20 cellular contexts compared by ENCODE assay signal in the genomic region with DNA sequence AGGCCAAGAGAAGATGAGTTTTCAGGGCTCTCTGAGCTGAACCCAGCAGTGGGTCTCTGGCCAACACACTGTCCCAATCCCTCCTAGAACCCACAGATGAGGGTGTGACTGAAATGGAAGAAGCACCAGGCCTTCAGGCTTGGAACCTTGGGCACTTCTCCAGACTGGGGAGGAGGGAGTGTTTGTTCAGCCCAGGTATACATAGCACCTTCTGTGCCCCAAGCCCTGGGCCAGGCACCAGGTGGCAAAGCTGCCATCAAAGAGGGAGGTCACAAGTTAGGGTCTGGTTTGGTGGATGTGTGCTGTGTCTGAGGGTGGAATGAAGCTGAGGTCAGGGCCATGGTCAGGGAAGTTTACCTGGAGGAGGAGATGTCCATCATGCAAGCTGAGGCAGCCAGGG. TPM values are rescaled to one million over a fixed set of nuclear protein-coding genes. Genes with fewer than 3 reads are reported as not detected.
A peak's percentile ranks its signal among the peaks of the same experiment; 100 is the strongest.
DNase-seq lines count a peak whose midpoint lies in the region; ATAC-seq, FAIRE-seq and TF ChIP-seq lines count a peak whose summit lies in the region.
"Had no signal": no experiment of that assay in that cellular context is flagged by ENCODE, and none has a peak within 500 bp of the region (broad histone marks: within the 10 kb centered on the region; RNA-seq: fewer than 3 reads in every experiment).

No MANE protein-coding gene starts in this region.

- intact Hi-C loops in dendritic cell treated with granulocyte-macrophage colony-stimulating factor and Interleukin-4, amounts not matched to agents 40 ng/mL and 50 ng/mL, for 4 days (cut with micrococcal nuclease) = no loop called here
- intact Hi-C loops in kidney (cut with DNase I) = no loop called here

- H3K36me3 Mint-ChIP-seq in activated T-cell treated with anti-CD3 and anti-CD28 coated beads, Interleukin-2, amount 50 U/mL, for 24 hours (ENCODE audit: low read depth) = peaks cover 33% of the 10 kb centered on the region
- peaks cover 54% of the 10 kb centered on the region for H3K36me3 Mint-ChIP-seq in dendritic cell treated with granulocyte-macrophage colony-stimulating factor and Interleukin-4, amounts not matched to agents 40 ng/mL and 50 ng/mL, for 4 days (ENCODE audit: low read depth)
- H3K36me3 Mint-ChIP-seq in stimulated activated memory B cell treated with anti-CD40 and anti-IgM and Interleukin-4, amounts not matched to agents 10 μg/mL and 1 μg/mL and 100 μg/mL, for 72 hours = peaks cover 36% of the 10 kb centered on the region

- no peaks in the 10 kb centered on the region for H3K4me1 ChIP-seq in kidney (ENCODE audit: control insufficient read depth in 1 of 2, insufficient read depth in 1 of 2, low read depth in 1 of 2, low read length in 2 of 2)

- no peaks in the 10 kb centered on the region for H3K9me3 ChIP-seq in kidney (ENCODE audit: control insufficient read depth in 1 of 2, low read length in 2 of 2)

- peaks cover 2% of the 10 kb centered on the region for H3K4me1 Mint-ChIP-seq in activated T-cell treated with anti-CD3 and anti-CD28 coated beads, Interleukin-2, amount 50 U/mL, for 24 hours (ENCODE audit: low read depth)
- H3K4me1 Mint-ChIP-seq in dendritic cell treated with granulocyte-macrophage colony-stimulating factor and Interleukin-4, amounts not matched to agents 40 ng/mL and 50 ng/mL, for 4 days (ENCODE audit: low read depth) = peaks cover 5% of the 10 kb centered on the region
- H3K4me1 Mint-ChIP-seq in stimulated activated memory B cell treated with anti-CD40 and anti-IgM and Interleukin-4, amounts not matched to agents 10 μg/mL and 1 μg/mL and 100 μg/mL, for 72 hours = no peaks in the 10 kb centered on the region
- H3K4me1 Mint-ChIP-seq: CD14-positive monocyte had no signal

- no peak overlapping the region for H3K9ac ChIP-seq in kidney (ENCODE audit: low read length in 2 of 2)

- no peak for DNase-seq in activated T-cell treated with anti-CD3 and anti-CD28 coated beads, Interleukin-2, amount 50 U/mL, for 24 hours
- no peak for DNase-seq in activated T-cell treated with anti-CD3 and anti-CD28 coated beads, Interleukin-2, amount 50 U/mL, for 48 hours
- DNase-seq in kidney = peak; percentile 26
- DNase-seq in NCI-H510A treated with DMSO at 0.1 percent for 48 hours (lab: John Stamatoyannopoulos, UW) = no peak
- no peak for DNase-seq in NCI-H2107 treated with DMSO at 0.1 percent for 48 hours (lab: John Stamatoyannopoulos, UW; ENCODE audit: unreplicated experiment)
- DNase-seq in NCI-H146 treated with DMSO at 0.1 percent for 48 hours (lab: John Stamatoyannopoulos, UW; ENCODE audit: unreplicated experiment) = no peak
- DNase-seq: Calu3, DMS 273 treated with DMSO at 0.1 percent for 48 hours, GOT3, HCEC 1CT had no signal

- ATAC-seq in stimulated activated memory B cell treated with anti-CD40 and anti-IgM and Interleukin-4, amounts not matched to agents 10 μg/mL and 1 μg/mL and 100 μg/mL, for 72 hours = no peak
- ATAC-seq: HepG2 had no signal

- no peak overlapping the region for H3K27ac ChIP-seq in kidney (ENCODE audit: low read depth in 2 of 2, low read length in 2 of 2)
- H3K27ac ChIP-seq: 22Rv1 had no signal

- H3K4me3 ChIP-seq in kidney (ENCODE audit: low read length in 2 of 2) = no peak overlapping the region

- no peak for TF ChIP-seq CTCF in kidney (IDR thresholded peaks at IDR 0.05; ENCODE audit: borderline replicate concordance, extremely low read depth, insufficient read depth)

- peak overlapping the region; percentile 59 for H3K27ac Mint-ChIP-seq in activated T-cell treated with anti-CD3 and anti-CD28 coated beads, Interleukin-2, amount 50 U/mL, for 24 hours
- H3K27ac Mint-ChIP-seq in dendritic cell treated with granulocyte-macrophage colony-stimulating factor and Interleukin-4, amounts not matched to agents 40 ng/mL and 50 ng/mL, for 4 days = peak overlapping the region; percentile 5
- H3K27ac Mint-ChIP-seq in stimulated activated memory B cell treated with anti-CD40 and anti-IgM and Interleukin-4, amounts not matched to agents 10 μg/mL and 1 μg/mL and 100 μg/mL, for 72 hours = peak overlapping the region; percentile 45

- H3K27me3 Mint-ChIP-seq in activated T-cell treated with anti-CD3 and anti-CD28 coated beads, Interleukin-2, amount 50 U/mL, for 24 hours = no peaks in the 10 kb centered on the region
- no peaks in the 10 kb centered on the region for H3K27me3 Mint-ChIP-seq in dendritic cell treated with granulocyte-macrophage colony-stimulating factor and Interleukin-4, amounts not matched to agents 40 ng/mL and 50 ng/mL, for 4 days
- no peaks in the 10 kb centered on the region for H3K27me3 Mint-ChIP-seq in stimulated activated memory B cell treated with anti-CD40 and anti-IgM and Interleukin-4, amounts not matched to agents 10 μg/mL and 1 μg/mL and 100 μg/mL, for 72 hours

- peaks cover 13 to 38% of the 10 kb centered on the region in 2 donors for H3K36me3 ChIP-seq in kidney (ENCODE audit: control insufficient read depth in 1 of 2, insufficient read depth in 2 of 2, low read length in 2 of 2)

- no peaks in the 10 kb centered on the region for H3K9me3 Mint-ChIP-seq in activated T-cell treated with anti-CD3 and anti-CD28 coated beads, Interleukin-2, amount 50 U/mL, for 24 hours
- H3K9me3 Mint-ChIP-seq in dendritic cell treated with granulocyte-macrophage colony-stimulating factor and Interleukin-4, amounts not matched to agents 40 ng/mL and 50 ng/mL, for 4 days = no peaks in the 10 kb centered on the region
- no peaks in the 10 kb centered on the region for H3K9me3 Mint-ChIP-seq in stimulated activated memory B cell treated with anti-CD40 and anti-IgM and Interleukin-4, amounts not matched to agents 10 μg/mL and 1 μg/mL and 100 μg/mL, for 72 hours

- no peak for FAIRE-seq in kidney (lab: Jason Lieb, UNC)
- FAIRE-seq: GM12891, HepG2, HTR-8/SVneo had no signal

- no peak overlapping the region for H3K4me3 Mint-ChIP-seq in activated T-cell treated with anti-CD3 and anti-CD28 coated beads, Interleukin-2, amount 50 U/mL, for 24 hours
- no peak overlapping the region for H3K4me3 Mint-ChIP-seq in dendritic cell treated with granulocyte-macrophage colony-stimulating factor and Interleukin-4, amounts not matched to agents 40 ng/mL and 50 ng/mL, for 4 days
- no peak overlapping the region for H3K4me3 Mint-ChIP-seq in stimulated activated memory B cell treated with anti-CD40 and anti-IgM and Interleukin-4, amounts not matched to agents 10 μg/mL and 1 μg/mL and 100 μg/mL, for 72 hours
- H3K4me3 Mint-ChIP-seq: CD14-positive monocyte had no signal

RNA-seq across cellular contexts. Expression of a gene that starts 15.8 kb away (rescaled TPM):
- not detected for total RNA-seq in kidney
- not detected for polyA plus RNA-seq in kidney (ENCODE audit: insufficient read depth, low read depth, low replicate concordance)
- total RNA-seq: A673, Calu3, Daoy, HepG2 had no signal
- polyA plus RNA-seq: BJ, CD14-positive monocyte, HepG2 had no signal

RNA-seq across cellular contexts. Expression of a gene that starts 30.4 kb away (rescaled TPM):
- not detected for total RNA-seq in kidney
- polyA plus RNA-seq in kidney (ENCODE audit: insufficient read depth, low read depth, low replicate concordance) = not detected
- total RNA-seq: A673, Calu3, Daoy, HepG2 had no signal
- polyA plus RNA-seq: BJ, CD14-positive monocyte had no signal

Comparison
In these comparisons a context has a peak if more than half of its experiments do, and no peak if none do; other contexts are left out.
1. H3K27ac Mint-ChIP-seq: peak in every context shown above with its lines; median percentile 59 in activated T-cell treated with anti-CD3 and anti-CD28 coated beads, Interleukin-2, amount 50 U/mL, for 24 hours; 45 in stimulated activated memory B cell treated with anti-CD40 and anti-IgM and Interleukin-4, amounts not matched to agents 10 μg/mL and 1 μg/mL and 100 μg/mL, for 72 hours; 5 in dendritic cell treated with granulocyte-macrophage colony-stimulating factor and Interleukin-4, amounts not matched to agents 40 ng/mL and 50 ng/mL, for 4 days.